In genomic region chr20:45063107-45063506, GRCh38 we compare ENCODE assay signal across 6 cellular contexts. TPM values are rescaled to one million over a fixed set of nuclear protein-coding genes. Genes with fewer than 3 reads are reported as not detected.
"Had no signal": no experiment of that assay in that cellular context is flagged by ENCODE, and none has a peak within 500 bp of the region (broad histone marks: within the 10 kb centered on the region; RNA-seq: fewer than 3 reads in every experiment).

No MANE protein-coding gene starts in this region.

RNA-seq across cellular contexts. Expression of gene KCNS1, which starts 37.8 kb away (rescaled TPM):
- total RNA-seq: aorta, neural crest cell had no signal
- polyA plus RNA-seq: aorta had no signal

RNA-seq across cellular contexts. Expression of gene WFDC5, which starts 51.9 kb away (rescaled TPM):
- total RNA-seq: aorta; liver; neural crest cell; osteoblast; right cardiac atrium; T-helper 2 cell treated with Interferon-gamma antibody and Interleukin-4, amounts not matched to agents 100 ng/mL and 5 ng/mL, for 36 hours had no signal
- polyA plus RNA-seq: aorta, liver, right cardiac atrium had no signal
